In the genomic region with DNA sequence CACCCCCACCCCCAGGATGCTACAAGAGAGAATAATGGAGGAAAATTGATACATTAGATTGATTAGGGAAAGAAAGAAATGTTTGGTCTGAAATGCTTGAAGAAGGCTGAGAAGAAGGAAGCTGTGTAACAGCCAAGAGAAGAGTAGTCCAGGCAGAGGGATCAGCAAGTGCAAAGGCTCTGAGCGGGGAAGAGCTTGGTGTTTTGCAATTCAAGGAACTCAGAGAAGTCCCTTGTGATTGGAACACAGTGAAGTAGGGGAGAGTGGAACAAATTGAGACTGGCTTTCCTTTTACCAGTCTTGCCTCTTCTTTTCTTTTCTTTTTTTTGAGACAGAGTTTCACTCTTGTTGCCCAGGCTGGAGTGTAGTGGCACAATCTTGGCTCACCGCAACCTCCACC, we compare ENCODE assay signal across 1 cellular context.
TF ChIP-seq lines count a peak whose summit lies in the region.

No MANE protein-coding gene starts in this region.

TF ChIP-seq in K562, 482 proteins besides CTCF, POLR2A, EP300 and RAD21 (continued from another document):
- TF ChIP-seq, protein P1, sequence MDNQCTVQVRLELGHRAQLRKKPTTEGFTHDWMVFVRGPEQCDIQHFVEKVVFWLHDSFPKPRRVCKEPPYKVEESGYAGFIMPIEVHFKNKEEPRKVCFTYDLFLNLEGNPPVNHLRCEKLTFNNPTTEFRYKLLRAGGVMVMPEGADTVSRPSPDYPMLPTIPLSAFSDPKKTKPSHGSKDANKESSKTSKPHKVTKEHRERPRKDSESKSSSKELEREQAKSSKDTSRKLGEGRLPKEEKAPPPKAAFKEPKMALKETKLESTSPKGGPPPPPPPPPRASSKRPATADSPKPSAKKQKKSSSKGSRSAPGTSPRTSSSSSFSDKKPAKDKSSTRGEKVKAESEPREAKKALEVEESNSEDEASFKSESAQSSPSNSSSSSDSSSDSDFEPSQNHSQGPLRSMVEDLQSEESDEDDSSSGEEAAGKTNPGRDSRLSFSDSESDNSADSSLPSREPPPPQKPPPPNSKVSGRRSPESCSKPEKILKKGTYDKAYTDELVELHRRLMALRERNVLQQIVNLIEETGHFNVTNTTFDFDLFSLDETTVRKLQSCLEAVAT (IDR thresholded peaks at IDR 0.05) = 0 out of 4 replicates have a peak, but pooled peaks of 1 of the 2 experiments have one; percentile 15
